ENCODE assay signal across 10 cellular contexts in genomic region chr1:91699339-91699970, GRCh38.
DNase-seq lines count a peak whose midpoint lies in the region; ATAC-seq, FAIRE-seq and TF ChIP-seq lines count a peak whose summit lies in the region.
"Had no signal": no experiment of that assay in that cellular context is flagged by ENCODE, and none has a peak within 500 bp of the region (broad histone marks: within the 10 kb centered on the region; RNA-seq: fewer than 3 reads in every experiment).

No MANE protein-coding gene starts in this region.

- TF ChIP-seq EP300 in HepG2 (IDR thresholded peaks at IDR 0.05; ENCODE audit: low read depth in 2 of 2, low read length in 2 of 2) (no peak), HepG2 (CRISPR knock-in tag; IDR thresholded peaks at IDR 0.05; ENCODE audit: borderline replicate concordance) (no peak)

- H3K36me3 ChIP-seq in breast epithelium (no peaks in the 10 kb centered on the region), HepG2 (replicated peaks in 1 of 2; ENCODE audit: control insufficient read depth in 1 of 2, insufficient read depth in 2 of 2, low read length in 2 of 2) (peaks cover 17 to 87% of the 10 kb centered on the region in 2 experiments), testis (ENCODE audit: low read depth, missing control alignments) (no peaks in the 10 kb centered on the region)

- ATAC-seq in HepG2, result peak; percentile 31
- no peak for ATAC-seq in GM21360 (IDR thresholded peaks at IDR 0.05; ENCODE audit: unreplicated experiment)
- no peak for ATAC-seq in GM21717 (IDR thresholded peaks at IDR 0.05; ENCODE audit: unreplicated experiment)

- WGBS in HepG2 (ENCODE audit: low lambda C conversion rate), result 92% methylated on average over 4 of the region's 4 CpGs
- 37 to 41% methylated on average over 4 of the region's 4 CpGs for WGBS in testis, 2 donors

- POLR2A ChIA-PET in HepG2 (lab: Yijun Ruan, JAX), result no interaction called here

- no peaks in the 10 kb centered on the region for H3K4me1 ChIP-seq in breast epithelium
- no peaks in the 10 kb centered on the region for H3K4me1 ChIP-seq in HepG2 (ENCODE audit: insufficient read depth, low read length)
- peaks cover 7% of the 10 kb centered on the region for H3K4me1 ChIP-seq in testis

- in situ Hi-C loops in HepG2 (cut with HindIII; ENCODE audit: extremely low pct_ligation_motif_present, low pct_unique_long_range_greater_than_20kb), result no loop called here

- no peak for FAIRE-seq in HepG2 (lab: Jason Lieb, UNC)
- FAIRE-seq: GM19239 had no signal

- DNase-seq in HS-27A (ENCODE audit: low read depth) (peak; percentile 42), breast epithelium (ENCODE audit: low spot score in 2 of 2) (no peak), HepG2 (ENCODE audit: low spot score) (no peak), testis (peak; percentile 75), inferior parietal cortex (ENCODE audit: extremely low spot score) (no peak)
- DNase-seq: activated CD4-positive, alpha-beta T cell treated with anti-CD3 and anti-CD28 coated beads, Interleukin-2, amount 10 ng/mL, durations not matched to agents 24 days and 14 days; SHP77 had no signal

- H2AFZ ChIP-seq in HepG2 (ENCODE audit: low read length), result no peak overlapping the region

- CTCF ChIA-PET in HepG2 (lab: Yijun Ruan, JAX; ENCODE audit: low intra/inter-chr PET ratio, low total read pairs), result no interaction called here

- no peak overlapping the region for H3K9ac ChIP-seq in HepG2 (ENCODE audit: insufficient read depth, low read depth, low read length)

- TF ChIP-seq POLR2A in breast epithelium (IDR thresholded peaks at IDR 0.05) (no peak), HepG2 (IDR thresholded peaks at IDR 0.05; ENCODE audit: insufficient read depth in 1 of 2, low read depth in 2 of 2, low read length in 2 of 2) (no peak), testis (IDR thresholded peaks at IDR 0.05) (no peak)

- TF ChIP-seq CTCF in breast epithelium (IDR thresholded peaks at IDR 0.05) (no peak), HepG2 (CRISPR knock-in tag; IDR thresholded peaks at IDR 0.05) (no peak), testis (IDR thresholded peaks at IDR 0.05) (no peak)

- H3K79me2 ChIP-seq in HepG2 (ENCODE audit: insufficient read depth, low read length), result no peaks in the 10 kb centered on the region

- intact Hi-C loops in breast epithelium (cut with DNase I; ENCODE audit: low total_unique reads) (no loop called here), HepG2 (cut with micrococcal nuclease; ENCODE audit: unreplicated experiment) (no loop called here), testis (cut with DNase I; ENCODE audit: low total_unique reads) (no loop called here)

- H3K27ac ChIP-seq in breast epithelium, result peak overlapping the region; percentile 65 to 66
- H3K27ac ChIP-seq in HepG2 (ENCODE audit: extremely low read length, insufficient read depth, low read length), result no peak overlapping the region
- H3K27ac ChIP-seq in testis, result peak overlapping the region in 1 of 2 donors; percentile 65

- BruUV-seq in HepG2 (replicated peaks; lab: Mats Ljungman, UMichigan), result no TSS peak

- no peaks in the 10 kb centered on the region for H3K9me3 ChIP-seq in breast epithelium
- no peaks in the 10 kb centered on the region for H3K9me3 ChIP-seq in HepG2 (ENCODE audit: low read length)
- no peaks in the 10 kb centered on the region for H3K9me3 ChIP-seq in testis

- H3K4me2 ChIP-seq in HepG2 (ENCODE audit: low read depth, low read length), result no peak overlapping the region

- no peak for TF ChIP-seq RAD21 in HepG2 (CRISPR knock-in tag; IDR thresholded peaks at IDR 0.05)

- H3K4me3 ChIP-seq in breast epithelium (no peak overlapping the region), HepG2 (replicated peaks in 1 of 3; ENCODE audit: insufficient read depth in 1 of 3, low read depth in 2 of 3, low read length in 3 of 3) (no peak overlapping the region), testis (no peak overlapping the region)

- H3K27me3 ChIP-seq in breast epithelium (no peaks in the 10 kb centered on the region), HepG2 (ENCODE audit: control insufficient read depth in 1 of 2, insufficient read depth in 2 of 2, low read length in 2 of 2) (no peaks in the 10 kb centered on the region), testis (no peaks in the 10 kb centered on the region)

- no peaks in the 10 kb centered on the region for H4K20me1 ChIP-seq in HepG2 (ENCODE audit: insufficient read depth, low read length)

TF ChIP-seq in HepG2, 621 proteins besides CTCF, POLR2A, EP300 and RAD21:
- TF ChIP-seq SOX13 (IDR thresholded peaks at IDR 0.05) (no peak), SOX13 (CRISPR knock-in tag; conservative IDR thresholded peaks at IDR 0.05 in 1 of 2, IDR thresholded peaks at IDR 0.05 in 1 of 2) (no peak), RBM22 (optimal IDR thresholded peaks at IDR 0.05; ENCODE audit: low read length) (peak; percentile 15)

Comparison
In these comparisons a context has a peak if more than half of its experiments do, and no peak if none do; other contexts are left out.
1. DNase-seq: peak in HS-27A (single experiment) and testis (single experiment); none in breast epithelium (0 of 2), HepG2 (single experiment) and inferior parietal cortex (single experiment).